In genomic region chr6:21826031-21826430, GRCh38 we compare ENCODE assay signal across 17 cellular contexts.
DNase-seq lines count a peak whose midpoint lies in the region; ATAC-seq lines count a peak whose summit lies in the region.
"Had no signal": no experiment of that assay in that cellular context is flagged by ENCODE, and none has a peak within 500 bp of the region (broad histone marks: within the 10 kb centered on the region; RNA-seq: fewer than 3 reads in every experiment).

No MANE protein-coding gene starts in this region.

- H3K9me3 Mint-ChIP-seq in CD4-positive, alpha-beta memory T cell: peaks cover 0 to 3% (median 0%) of the 10 kb centered on the region in 8 donors
- H3K9me3 Mint-ChIP-seq: activated T-helper 1 cell treated with anti-CD3 and anti-CD28 coated beads, Interleukin-12 subunit alpha, Interleukin-12 subunit beta, Interleukin-2, Interleukin-4 antibody, amounts not matched to agents 30 ng/mL and 10 ng/mL and 1 ng/mL, durations not matched to agents 14 hours and 24 hours and 36 hours had no signal

- no peak overlapping the region for H3K27ac Mint-ChIP-seq in CD4-positive, alpha-beta memory T cell
- H3K27ac Mint-ChIP-seq: activated T-helper 1 cell treated with anti-CD3 and anti-CD28 coated beads, Interleukin-12 subunit alpha, Interleukin-12 subunit beta, Interleukin-2, Interleukin-4 antibody, amounts not matched to agents 30 ng/mL and 10 ng/mL and 1 ng/mL, durations not matched to agents 14 hours and 24 hours and 36 hours had no signal

- no peaks in the 10 kb centered on the region for H3K27me3 Mint-ChIP-seq in CD4-positive, alpha-beta memory T cell

- H3K27ac ChIP-seq in ectodermal cell (ENCODE audit: insufficient read depth, low read depth, low read length, poor library complexity, severe bottlenecking): peak overlapping the region; percentile 10
- H3K27ac ChIP-seq in mesodermal cell (ENCODE audit: low read depth, low read length, severe bottlenecking): peak overlapping the region; percentile 10
- H3K27ac ChIP-seq in CD4-positive, alpha-beta memory T cell (ENCODE audit: low read depth, low read length): no peak overlapping the region
- H3K27ac ChIP-seq: transverse colon had no signal

- no peak overlapping the region for H3K4me3 ChIP-seq in ectodermal cell (ENCODE audit: insufficient read depth, low read depth, low read length)
- no peak overlapping the region for H3K4me3 ChIP-seq in mesodermal cell (ENCODE audit: extremely low read depth, insufficient read depth, low read length, poor library complexity, severe bottlenecking)
- H3K4me3 ChIP-seq in CD4-positive, alpha-beta memory T cell (ENCODE audit: low read length in 2 of 2): no peak overlapping the region
- H3K4me3 ChIP-seq: transverse colon had no signal

- H3K4me1 ChIP-seq in ectodermal cell (ENCODE audit: control insufficient read depth, insufficient read depth, low read length) (peaks cover 27% of the 10 kb centered on the region), mesodermal cell (ENCODE audit: control insufficient read depth, insufficient read depth, low read length, poor library complexity, severe bottlenecking) (peaks cover 35% of the 10 kb centered on the region)
- no peaks in the 10 kb centered on the region for H3K4me1 ChIP-seq in CD4-positive, alpha-beta memory T cell (ENCODE audit: insufficient read depth, low read length)

- DNase-seq in Caki2 (ENCODE audit: low read depth): peak; percentile 71
- DNase-seq in M059J (ENCODE audit: low read depth): peak; percentile 69
- DNase-seq in MV-4-11 (lab: John Stamatoyannopoulos, UW): no peak
- no peak for DNase-seq in NK-92 treated with Interleukin-12 subunit alpha and Interleukin-12 subunit beta, amount 100 ng/mL, for 24 hours (lab: John Stamatoyannopoulos, UW)
- no peak for DNase-seq in CD4-positive, alpha-beta memory T cell
- DNase-seq: AML-193; effector CD4-positive, alpha-beta T cell; foreskin fibroblast; NCI-H1930; NCI-H69; stimulated activated CD4-positive, alpha-beta T cell treated with anti-CD3 and anti-CD28 coated beads, Interleukin-1b, Interleukin-23, amount 100 ng/mL, for 48 hours; T-helper 9 cell; transverse colon had no signal

- POLR2A ChIA-PET in CD4-positive, alpha-beta memory T cell (lab: Charles Lee; ENCODE audit: partially characterized antibody): no interaction called here

- H3K36me3 ChIP-seq in ectodermal cell (ENCODE audit: control insufficient read depth, insufficient read depth, low read length) (no peaks in the 10 kb centered on the region), mesodermal cell (ENCODE audit: control insufficient read depth, insufficient read depth, low read length) (no peaks in the 10 kb centered on the region)
- H3K36me3 ChIP-seq in CD4-positive, alpha-beta memory T cell (ENCODE audit: insufficient read depth, low read length): no peaks in the 10 kb centered on the region
- H3K36me3 ChIP-seq: transverse colon had no signal

- H3K9me3 ChIP-seq in ectodermal cell (ENCODE audit: control insufficient read depth, low read length) (no peaks in the 10 kb centered on the region), mesodermal cell (ENCODE audit: control insufficient read depth, low read length) (no peaks in the 10 kb centered on the region)
- no peaks in the 10 kb centered on the region for H3K9me3 ChIP-seq in CD4-positive, alpha-beta memory T cell (ENCODE audit: control insufficient read depth in 1 of 2, low read length in 2 of 2)
- H3K9me3 ChIP-seq: transverse colon had no signal

- intact Hi-C loops in CD4-positive, alpha-beta memory T cell (cut with micrococcal nuclease): no loop called here

- WGBS in ectodermal cell, 2 experiments: 32 to 56% methylated on average over 7 of the region's 7 CpGs
- WGBS in mesodermal cell (ENCODE audit: insufficient coverage in 2 of 2), 2 experiments: 26 to 28% methylated on average over 4 to 6 of the region's 7 CpGs

- CTCF ChIA-PET in CD4-positive, alpha-beta memory T cell (lab: Charles Lee; ENCODE audit: partially characterized antibody): no interaction called here

- no peaks in the 10 kb centered on the region for H3K27me3 ChIP-seq in ectodermal cell (ENCODE audit: control insufficient read depth, insufficient read depth, low read length, poor library complexity, severe bottlenecking)
- no peaks in the 10 kb centered on the region for H3K27me3 ChIP-seq in CD4-positive, alpha-beta memory T cell (ENCODE audit: insufficient read depth, low read length)
- H3K27me3 ChIP-seq: transverse colon had no signal

- H3K4me1 Mint-ChIP-seq in CD4-positive, alpha-beta memory T cell: no peaks in the 10 kb centered on the region

- no peak overlapping the region for H3K4me3 Mint-ChIP-seq in CD4-positive, alpha-beta memory T cell
- H3K4me3 Mint-ChIP-seq: activated T-helper 1 cell treated with anti-CD3 and anti-CD28 coated beads, Interleukin-12 subunit alpha, Interleukin-12 subunit beta, Interleukin-2, Interleukin-4 antibody, amounts not matched to agents 30 ng/mL and 10 ng/mL and 1 ng/mL, durations not matched to agents 14 hours and 24 hours and 36 hours had no signal

- in situ Hi-C loops in Caki2 (cut with HindIII; ENCODE audit: low pct_unique_long_range_greater_than_20kb, low sequenced_read_pairs): no loop called here

- no peaks in the 10 kb centered on the region for H3K36me3 Mint-ChIP-seq in CD4-positive, alpha-beta memory T cell

- ATAC-seq in HG03159 (IDR thresholded peaks at IDR 0.05; ENCODE audit: unreplicated experiment): no peak

Comparison
In these comparisons a context has a peak if more than half of its experiments do, and no peak if none do; other contexts are left out.
1. DNase-seq: peak in Caki2 (single experiment) and M059J (single experiment); none in MV-4-11 (single experiment), NK-92 treated with Interleukin-12 subunit alpha and Interleukin-12 subunit beta, amount 100 ng/mL, for 24 hours (single experiment) and CD4-positive, alpha-beta memory T cell (0 of 5).